Comparison of ENCODE assay signal across 9 cellular contexts in genomic region chr17:39208893-39209292, GRCh38. TPM values are rescaled to one million over a fixed set of nuclear protein-coding genes. Genes with fewer than 3 reads are reported as not detected.
A peak's percentile ranks its signal among the peaks of the same experiment; 100 is the strongest.
DNase-seq lines count a peak whose midpoint lies in the region; ATAC-seq, FAIRE-seq and TF ChIP-seq lines count a peak whose summit lies in the region.
"Had no signal": no experiment of that assay in that cellular context is flagged by ENCODE, and none has a peak within 500 bp of the region (broad histone marks: within the 10 kb centered on the region; RNA-seq: fewer than 3 reads in every experiment).

No MANE protein-coding gene starts in this region.

- H3K27me3 ChIP-seq in Karpas-422 (ENCODE audit: low read length) (no peaks in the 10 kb centered on the region), GM12878 (replicated peaks in 1 of 2; ENCODE audit: control insufficient read depth in 2 of 2, insufficient read depth in 2 of 2, low read length in 1 of 2) (peaks cover 2 to 3% of the 10 kb centered on the region in 2 experiments; a peak in 1 of 4 replicates), skeletal muscle satellite cell (ENCODE audit: control insufficient read depth, insufficient read depth, low read length) (no peaks in the 10 kb centered on the region)

- TF ChIP-seq POLR2A in GM12878 (IDR thresholded peaks at IDR 0.05; ENCODE audit: low read depth, low read length): 0 out of 2 replicates have a peak, but pooled peaks have one; percentile 22

- H3K9me3 ChIP-seq in Karpas-422 (ENCODE audit: low read length) (no peaks in the 10 kb centered on the region), GM12878 (replicated peaks; ENCODE audit: control insufficient read depth, insufficient read depth, low read length) (no peaks in the 10 kb centered on the region), skeletal muscle satellite cell (replicated peaks; ENCODE audit: low read length) (no peaks in the 10 kb centered on the region)
- H3K9me3 ChIP-seq: neutrophil had no signal

- peak overlapping the region; percentile 76 for H3K4me2 ChIP-seq in Karpas-422 (ENCODE audit: low read depth, low read length, poor library complexity, severe bottlenecking)
- peak overlapping the region; percentile 85 for H3K4me2 ChIP-seq in GM12878 (ENCODE audit: control insufficient read depth, insufficient read depth)
- H3K4me2 ChIP-seq in skeletal muscle satellite cell (ENCODE audit: low read length): peak overlapping the region; percentile 84

- H3K9me2 ChIP-seq in Karpas-422 (replicated peaks; ENCODE audit: insufficient read depth, low read length): no peaks in the 10 kb centered on the region

- no peaks in the 10 kb centered on the region for H3K27me3 Mint-ChIP-seq in natural killer cell treated with Interleukin-12 subunit alpha and Interleukin-12 subunit beta and Interleukin-15 and Interleukin-18, amount 100 ng/mL, for 72 hours
- peaks cover 0 to 15% of the 10 kb centered on the region in 2 donors for H3K27me3 Mint-ChIP-seq in natural killer cell (ENCODE audit: low read depth in 2 of 2)

- H3K9ac ChIP-seq in Karpas-422 (ENCODE audit: low read length) (peak overlapping the region; percentile 66), GM12878 (ENCODE audit: control insufficient read depth, insufficient read depth, low read length) (no peak overlapping the region), skeletal muscle satellite cell (ENCODE audit: low read depth, low read length) (peak overlapping the region; percentile 4)

- H3K4me1 ChIP-seq in Karpas-422 (ENCODE audit: low read length): peaks cover 38% of the 10 kb centered on the region
- H3K4me1 ChIP-seq in GM12878 (ENCODE audit: control insufficient read depth, insufficient read depth, low read length): peaks cover 27% of the 10 kb centered on the region
- H3K4me1 ChIP-seq in skeletal muscle satellite cell (ENCODE audit: control insufficient read depth, insufficient read depth, low read length): peaks cover 40% of the 10 kb centered on the region

- peaks cover 11% of the 10 kb centered on the region for H3K36me3 Mint-ChIP-seq in natural killer cell treated with Interleukin-12 subunit alpha and Interleukin-12 subunit beta and Interleukin-15 and Interleukin-18, amount 100 ng/mL, for 72 hours
- no peaks in the 10 kb centered on the region for H3K36me3 Mint-ChIP-seq in natural killer cell

- DNase-seq in natural killer cell treated with Interleukin-12 subunit alpha and Interleukin-12 subunit beta and Interleukin-15 and Interleukin-18, amount 100 ng/mL, for 72 hours (ENCODE audit: low spot score): no peak
- DNase-seq in natural killer cell: no peak
- DNase-seq in Karpas-422: peak; percentile 97
- DNase-seq in GM12878 (ENCODE audit: low read depth, low spot score): no peak
- no peak for DNase-seq in glomerular visceral epithelial cell (ENCODE audit: extremely low spot score)
- DNase-seq in GM19240 (ENCODE audit: insufficient read length, low spot score): no peak

- RAD21 ChIA-PET in GM12878 (lab: Charles Lee; ENCODE audit: unreplicated experiment): interaction anchor here (0.7 to 6.1 kb wide), 8 partner anchors 9 to 339 kb away, joined by 3 to 160 read pairs (median 8); partner anchors contain the start of gene RPL19

- H3K36me3 ChIP-seq in Karpas-422 (ENCODE audit: insufficient read depth, low read length): peaks cover 11% of the 10 kb centered on the region; the same call in 1 of the 2 replicates
- H3K36me3 ChIP-seq in GM12878 (ENCODE audit: control insufficient read depth in 2 of 2, insufficient read depth in 2 of 2, low read length in 1 of 2): peaks cover 8% of the 10 kb centered on the region in 2 experiments; a peak in 3 of 4 replicates
- peaks cover 14% of the 10 kb centered on the region for H3K36me3 ChIP-seq in skeletal muscle satellite cell (ENCODE audit: insufficient read depth, low read length)

- intact Hi-C loops in natural killer cell (cut with micrococcal nuclease) (no loop called here), GM12878 (cut with micrococcal nuclease; ENCODE audit: unreplicated experiment) (no loop called here)

- TF ChIP-seq RAD21 in GM12878 (IDR thresholded peaks at IDR 0.05; ENCODE audit: insufficient read depth, low read depth, low read length): no peak

- in situ Hi-C loops in GM12878 (cut with MboI): loop anchor here (5.0 kb wide), 1 partner anchor 33 kb away; no protein-coding TSS in a partner anchor

- peak overlapping the region; percentile 69 for H3K4me3 ChIP-seq in Karpas-422 (ENCODE audit: low read length)
- H3K4me3 ChIP-seq in GM12878: no peak overlapping the region
- peak overlapping the region; percentile 63 for H3K4me3 ChIP-seq in skeletal muscle satellite cell (ENCODE audit: low read length)

- H3K4me3 Mint-ChIP-seq in natural killer cell treated with Interleukin-12 subunit alpha and Interleukin-12 subunit beta and Interleukin-15 and Interleukin-18, amount 100 ng/mL, for 72 hours: peak overlapping the region; percentile 20
- no peak overlapping the region for H3K4me3 Mint-ChIP-seq in natural killer cell

- no TSS peak for BruUV-seq in GM12878 (replicated peaks; lab: Mats Ljungman, UMichigan)

- peak overlapping the region; percentile 91 for H3K27ac ChIP-seq in Karpas-422 (ENCODE audit: low read length)
- peak overlapping the region; percentile 9; the same call in 1 of the 2 replicates for H3K27ac ChIP-seq in GM12878 (ENCODE audit: control insufficient read depth, insufficient read depth)
- H3K27ac ChIP-seq: neutrophil had no signal

- 1% methylated on average over 8 of the region's 8 CpGs for WGBS in GM12878 (ENCODE audit: insufficient coverage, insufficient replicate concordance, low lambda C conversion rate, missing lambda C conversion rate)

- SMC1A ChIA-PET in GM12878 (lab: Charles Lee; ENCODE audit: uncharacterized antibody, unreplicated experiment): interaction anchor here (0.6 to 5.0 kb wide), 9 partner anchors 10 to 226 kb away, joined by 3 to 76 read pairs (median 5); partner anchors contain the start of genes CACNB1 and RPL19

- H3K27ac Mint-ChIP-seq in natural killer cell treated with Interleukin-12 subunit alpha and Interleukin-12 subunit beta and Interleukin-15 and Interleukin-18, amount 100 ng/mL, for 72 hours: no peak overlapping the region
- H3K27ac Mint-ChIP-seq in natural killer cell: peak overlapping the region in 1 of 2 donors; percentile 86

- no peak for ATAC-seq in natural killer cell treated with Interleukin-12 subunit alpha and Interleukin-12 subunit beta and Interleukin-15 and Interleukin-18, amount 100 ng/mL, for 72 hours
- ATAC-seq in natural killer cell: no peak
- peak; percentile 79 for ATAC-seq in GM12878
- ATAC-seq in GM19324 (IDR thresholded peaks at IDR 0.05; ENCODE audit: low FRiP score, unreplicated experiment): no peak

- no peaks in the 10 kb centered on the region for H3K9me3 Mint-ChIP-seq in natural killer cell treated with Interleukin-12 subunit alpha and Interleukin-12 subunit beta and Interleukin-15 and Interleukin-18, amount 100 ng/mL, for 72 hours
- no peaks in the 10 kb centered on the region for H3K9me3 Mint-ChIP-seq in natural killer cell

- CTCF ChIA-PET in GM12878 (lab: Yijun Ruan, JAX): interaction anchor here (0.6 to 10.9 kb wide), 8 partner anchors 9 to 339 kb away, joined by 3 to 658 read pairs (median 8); partner anchors contain the start of gene RPL19

- POLR2A ChIA-PET in GM12878 (lab: Charles Lee): interaction anchor here (0.5 to 2.7 kb wide), 5 partner anchors 9 to 1759 kb away, joined by 3 to 11 read pairs (median 4); partner anchors contain the start of gene RPL19

- H2AFZ ChIP-seq in Karpas-422 (ENCODE audit: low read length): peak overlapping the region; percentile 86
- peak overlapping the region; percentile 76 for H2AFZ ChIP-seq in GM12878 (ENCODE audit: control insufficient read depth, low read depth, low read length)

- H4K20me1 ChIP-seq in Karpas-422 (ENCODE audit: insufficient read depth, low read depth, low read length): peaks cover 5% of the 10 kb centered on the region; the same call in 1 of the 2 replicates
- peaks cover 1% of the 10 kb centered on the region; the same call in 1 of the 2 replicates for H4K20me1 ChIP-seq in GM12878 (ENCODE audit: control insufficient read depth, insufficient read depth)

- peaks cover 0 to 2% of the 10 kb centered on the region in 2 donors for H3K4me1 Mint-ChIP-seq in natural killer cell treated with Interleukin-12 subunit alpha and Interleukin-12 subunit beta and Interleukin-15 and Interleukin-18, amount 100 ng/mL, for 72 hours (ENCODE audit: low read depth in 2 of 2)
- peaks cover 0 to 18% of the 10 kb centered on the region in 2 donors for H3K4me1 Mint-ChIP-seq in natural killer cell

- FAIRE-seq in GM12878 (lab: Jason Lieb, UNC): peak; percentile 96

- no peak for TF ChIP-seq CTCF in natural killer cell (IDR thresholded peaks at IDR 0.05)
- no peak for TF ChIP-seq CTCF in GM12878 (IDR thresholded peaks at IDR 0.05 in 2 of 3, conservative IDR thresholded peaks at IDR 0.05 in 1 of 3; ENCODE audit: control insufficient read depth in 2 of 3, extremely low read depth in 1 of 3, insufficient read depth in 1 of 3, low read depth in 3 of 3, low read length in 3 of 3)

- TF ChIP-seq EP300 in GM12878 (IDR thresholded peaks at IDR 0.05; ENCODE audit: borderline replicate concordance in 1 of 2, control insufficient read depth in 1 of 2, low read depth in 2 of 2, low read length in 2 of 2): no peak

- no peaks in the 10 kb centered on the region for H3K79me2 ChIP-seq in Karpas-422 (ENCODE audit: low read length)
- no peaks in the 10 kb centered on the region for H3K79me2 ChIP-seq in GM12878 (ENCODE audit: control insufficient read depth, insufficient read depth, low read length)

RNA-seq across cellular contexts. Expression of gene RPL19, which starts 8.8 kb away (rescaled TPM):
- 1,000 to 10,000 TPM; 1,326 to 1,683 TPM for total RNA-seq in natural killer cell treated with Interleukin-12 subunit alpha and Interleukin-12 subunit beta and Interleukin-15 and Interleukin-18, amount 100 ng/mL, for 72 hours
- total RNA-seq in natural killer cell (1,000 to 10,000 TPM; 1,182 to 1,484 (median 1,482) TPM), GM12878 (2014; rRNA removed) (3,345 and 3,660 TPM in 2 replicates), GM12878 (2014; rRNA removed; fragmentation: Illumina TruSeq; extraction: Trizol) (4,424 and 4,557 TPM in 2 replicates), GM12878 (2021) (2,884 and 2,984 TPM in 2 replicates)
- total RNA-seq in Karpas-422 (2014; rRNA removed; shearing (Covaris generic); ENCODE audit: low replicate concordance): 2,922 and 4,663 TPM in 2 replicates
- 258 and 286 TPM in 2 replicates for total RNA-seq in GM12878 (2013; cell fraction: nucleolus; rRNA removed)
- 2,420 TPM for polyA plus RNA-seq in GM12878 (2011; ENCODE audit: low read depth)
- polyA plus RNA-seq in GM12878 (2011; rRNA removed) (2,325 and 2,496 TPM in 2 replicates), GM12878 (2014; fragmentation: Illumina TruSeq; extraction: Trizol) (2,387 and 5,536 TPM in 2 replicates), GM12878 (2014; fragmentation: Nextera tagmentation; extraction: Ambion mirVana) (1,000 to 10,000 TPM; 4,826 to 5,082 TPM), GM12878 (2014; rRNA removed) (4,304 and 4,328 TPM in 2 replicates), GM12878 (2016; fragmentation: Nextera tagmentation; extraction: Ambion mirVana) (1,000 to 10,000 TPM; 1,862 to 1,965 TPM)
- polyA plus RNA-seq in GM12878 (2011; cell fraction: cytosol; rRNA removed): 3,209 and 3,744 TPM in 2 replicates
- 1,169 and 1,252 TPM in 2 replicates for polyA plus RNA-seq in GM12878 (2011; cell fraction: nucleus; rRNA removed)
- polyA plus RNA-seq in GM12878 (2012): 3,096 and 4,247 TPM in 2 replicates
- 917 and 1,360 TPM in 2 replicates for polyA minus RNA-seq in GM12878 (2011; rRNA and poly(A)+ RNA removed)
- polyA minus RNA-seq in GM12878 (2011; cell fraction: cytosol; rRNA and poly(A)+ RNA removed): 437 and 484 TPM in 2 replicates
- 126 and 168 TPM in 2 replicates for polyA minus RNA-seq in GM12878 (2011; cell fraction: nucleus; rRNA and poly(A)+ RNA removed)
- 2,094 and 2,393 TPM in 2 replicates for total RNA-seq in skeletal muscle satellite cell (2012; rRNA removed)

RNA-seq across cellular contexts. Expression of gene CACNB1, which starts 11.4 kb away (rescaled TPM):
- total RNA-seq in natural killer cell treated with Interleukin-12 subunit alpha and Interleukin-12 subunit beta and Interleukin-15 and Interleukin-18, amount 100 ng/mL, for 72 hours: 10 to 100 TPM; 18.8 to 49.9 TPM
- 10 to 100 TPM; 23.7 to 28.5 (median 28.1) TPM for total RNA-seq in natural killer cell
- total RNA-seq in Karpas-422 (2014; rRNA removed; shearing (Covaris generic); ENCODE audit: low replicate concordance): 9.1 and 13.6 TPM in 2 replicates
- total RNA-seq in GM12878 (2013; cell fraction: nucleolus; rRNA removed): 33.2 and 35.6 TPM in 2 replicates
- 6.2 and 8.7 TPM in 2 replicates for total RNA-seq in GM12878 (2014; rRNA removed)
- total RNA-seq in GM12878 (2014; rRNA removed; fragmentation: Illumina TruSeq; extraction: Trizol): 2.3 and 4.3 TPM in 2 replicates
- 10.1 and 15.6 TPM in 2 replicates for total RNA-seq in GM12878 (2021)
- 9.6 TPM for polyA plus RNA-seq in GM12878 (2011; ENCODE audit: low read depth)
- 3.6 and 8.0 TPM in 2 replicates for polyA plus RNA-seq in GM12878 (2011; rRNA removed)
- 6.3 and 7.0 TPM in 2 replicates for polyA plus RNA-seq in GM12878 (2011; cell fraction: cytosol; rRNA removed)
- polyA plus RNA-seq in GM12878 (2011; cell fraction: nucleus; rRNA removed): 38.2 and 38.3 TPM in 2 replicates
- polyA plus RNA-seq in GM12878 (2012): 4.2 and 4.6 TPM in 2 replicates
- 3.8 and 6.3 TPM in 2 replicates for polyA plus RNA-seq in GM12878 (2014; fragmentation: Illumina TruSeq; extraction: Trizol)
- polyA plus RNA-seq in GM12878 (2014; fragmentation: Nextera tagmentation; extraction: Ambion mirVana): under 1 TPM; 0.06 to 0.18 TPM
- polyA plus RNA-seq in GM12878 (2014; rRNA removed): 12.6 and 14.1 TPM in 2 replicates
- 1 to 10 TPM; 4.7 to 6.5 TPM for polyA plus RNA-seq in GM12878 (2016; fragmentation: Nextera tagmentation; extraction: Ambion mirVana)
- 33.6 TPM in 2 replicates for polyA minus RNA-seq in GM12878 (2011; rRNA and poly(A)+ RNA removed)
- 4.1 and 4.9 TPM in 2 replicates for polyA minus RNA-seq in GM12878 (2011; cell fraction: cytosol; rRNA and poly(A)+ RNA removed)
- 19.9 and 28.1 TPM in 2 replicates for polyA minus RNA-seq in GM12878 (2011; cell fraction: nucleus; rRNA and poly(A)+ RNA removed)
- 4.6 and 5.9 TPM in 2 replicates for total RNA-seq in skeletal muscle satellite cell (2012; rRNA removed)

RNA-seq across cellular contexts. Expression of gene STAC2, which starts 16.9 kb away (rescaled TPM):
- total RNA-seq in natural killer cell treated with Interleukin-12 subunit alpha and Interleukin-12 subunit beta and Interleukin-15 and Interleukin-18, amount 100 ng/mL, for 72 hours: under 1 TPM in 1 of 2 donors, not detected in 1; 0.12 TPM
- not detected for total RNA-seq in natural killer cell
- total RNA-seq in Karpas-422 (2014; rRNA removed; shearing (Covaris generic); ENCODE audit: low replicate concordance): not detected in 2 replicates
- not detected in 2 replicates for total RNA-seq in GM12878 (2013; cell fraction: nucleolus; rRNA removed)
- total RNA-seq in GM12878 (2014; rRNA removed): not detected in 2 replicates
- total RNA-seq in GM12878 (2014; rRNA removed; fragmentation: Illumina TruSeq; extraction: Trizol): 0.04 TPM in 1 of 2 replicates, not detected in the other
- not detected in 2 replicates for total RNA-seq in GM12878 (2021)
- not detected for polyA plus RNA-seq in GM12878 (2011; ENCODE audit: low read depth)
- polyA plus RNA-seq in GM12878 (2011; rRNA removed): not detected in 2 replicates
- not detected in 2 replicates for polyA plus RNA-seq in GM12878 (2011; cell fraction: cytosol; rRNA removed)
- polyA plus RNA-seq in GM12878 (2011; cell fraction: nucleus; rRNA removed): not detected in 2 replicates
- polyA plus RNA-seq in GM12878 (2012): 0.04 TPM in 1 of 2 replicates, not detected in the other
- not detected in 2 replicates for polyA plus RNA-seq in GM12878 (2014; fragmentation: Illumina TruSeq; extraction: Trizol)
- not detected for polyA plus RNA-seq in GM12878 (2014; fragmentation: Nextera tagmentation; extraction: Ambion mirVana)
- polyA plus RNA-seq in GM12878 (2014; rRNA removed): not detected in 2 replicates
- polyA plus RNA-seq in GM12878 (2016; fragmentation: Nextera tagmentation; extraction: Ambion mirVana): not detected
- not detected in 2 replicates for polyA minus RNA-seq in GM12878 (2011; rRNA and poly(A)+ RNA removed)
- polyA minus RNA-seq in GM12878 (2011; cell fraction: cytosol; rRNA and poly(A)+ RNA removed): not detected in 2 replicates
- not detected in 2 replicates for polyA minus RNA-seq in GM12878 (2011; cell fraction: nucleus; rRNA and poly(A)+ RNA removed)
- under 0.01 TPM in 2 replicates for total RNA-seq in skeletal muscle satellite cell (2012; rRNA removed)

RNA-seq across cellular contexts. Expression of gene ARL5C, which starts 42.9 kb away (rescaled TPM):
- not detected for total RNA-seq in natural killer cell treated with Interleukin-12 subunit alpha and Interleukin-12 subunit beta and Interleukin-15 and Interleukin-18, amount 100 ng/mL, for 72 hours
- under 1 TPM in 1 of 3 donors, not detected in 2; 0.33 TPM for total RNA-seq in natural killer cell
- not detected in 2 replicates for total RNA-seq in Karpas-422 (2014; rRNA removed; shearing (Covaris generic); ENCODE audit: low replicate concordance)
- total RNA-seq in GM12878 (2013; cell fraction: nucleolus; rRNA removed): not detected in 2 replicates
- total RNA-seq in GM12878 (2014; rRNA removed): not detected in 2 replicates
- not detected in 2 replicates for total RNA-seq in GM12878 (2014; rRNA removed; fragmentation: Illumina TruSeq; extraction: Trizol)
- not detected in 2 replicates for total RNA-seq in GM12878 (2021)
- polyA plus RNA-seq in GM12878 (2011; ENCODE audit: low read depth): not detected
- not detected in 2 replicates for polyA plus RNA-seq in GM12878 (2011; rRNA removed)
- polyA plus RNA-seq in GM12878 (2011; cell fraction: cytosol; rRNA removed): not detected in 2 replicates
- 0.29 TPM in 1 of 2 replicates, not detected in the other for polyA plus RNA-seq in GM12878 (2011; cell fraction: nucleus; rRNA removed)
- 0.04 TPM in 1 of 2 replicates, not detected in the other for polyA plus RNA-seq in GM12878 (2012)
- polyA plus RNA-seq in GM12878 (2014; fragmentation: Illumina TruSeq; extraction: Trizol): not detected in 2 replicates
- polyA plus RNA-seq in GM12878 (2014; fragmentation: Nextera tagmentation; extraction: Ambion mirVana): not detected
- not detected in 2 replicates for polyA plus RNA-seq in GM12878 (2014; rRNA removed)
- polyA plus RNA-seq in GM12878 (2016; fragmentation: Nextera tagmentation; extraction: Ambion mirVana): not detected
- not detected in 2 replicates for polyA minus RNA-seq in GM12878 (2011; rRNA and poly(A)+ RNA removed)
- not detected in 2 replicates for polyA minus RNA-seq in GM12878 (2011; cell fraction: cytosol; rRNA and poly(A)+ RNA removed)
- not detected in 2 replicates for polyA minus RNA-seq in GM12878 (2011; cell fraction: nucleus; rRNA and poly(A)+ RNA removed)
- total RNA-seq in skeletal muscle satellite cell (2012; rRNA removed): not detected in 2 replicates

RNA-seq across cellular contexts. Expression of gene PLXDC1, which starts 57.5 kb away (rescaled TPM):
- under 1 TPM in 1 of 2 donors, not detected in 1; 0.43 TPM for total RNA-seq in natural killer cell treated with Interleukin-12 subunit alpha and Interleukin-12 subunit beta and Interleukin-15 and Interleukin-18, amount 100 ng/mL, for 72 hours
- total RNA-seq in natural killer cell (10 to 100 TPM in 2 of 3 donors, 1 to 10 TPM in 1; 5.7 to 53.6 (median 15.9) TPM), GM12878 (2014; rRNA removed) (not detected in 2 replicates), GM12878 (2014; rRNA removed; fragmentation: Illumina TruSeq; extraction: Trizol) (not detected in 2 replicates), GM12878 (2021) (not detected in 2 replicates)
- not detected in 2 replicates for total RNA-seq in Karpas-422 (2014; rRNA removed; shearing (Covaris generic); ENCODE audit: low replicate concordance)
- total RNA-seq in GM12878 (2013; cell fraction: nucleolus; rRNA removed): 1.2 and 1.8 TPM in 2 replicates
- not detected for polyA plus RNA-seq in GM12878 (2011; ENCODE audit: low read depth)
- polyA plus RNA-seq in GM12878 (2011; rRNA removed) (0.16 and 0.22 TPM in 2 replicates), GM12878 (2014; fragmentation: Illumina TruSeq; extraction: Trizol) (0.03 TPM in 1 of 2 replicates, not detected in the other), GM12878 (2014; fragmentation: Nextera tagmentation; extraction: Ambion mirVana) (not detected), GM12878 (2014; rRNA removed) (not detected in 2 replicates), GM12878 (2016; fragmentation: Nextera tagmentation; extraction: Ambion mirVana) (under 1 TPM in 1 of 2 experiments, not detected in 1; 0.30 TPM)
- 0.04 and 0.23 TPM in 2 replicates for polyA plus RNA-seq in GM12878 (2011; cell fraction: cytosol; rRNA removed)
- polyA plus RNA-seq in GM12878 (2011; cell fraction: nucleus; rRNA removed): 0.45 and 0.63 TPM in 2 replicates
- 0.22 and 0.28 TPM in 2 replicates for polyA plus RNA-seq in GM12878 (2012)
- not detected in 2 replicates for polyA minus RNA-seq in GM12878 (2011; rRNA and poly(A)+ RNA removed)
- not detected in 2 replicates for polyA minus RNA-seq in GM12878 (2011; cell fraction: cytosol; rRNA and poly(A)+ RNA removed)
- not detected in 2 replicates for polyA minus RNA-seq in GM12878 (2011; cell fraction: nucleus; rRNA and poly(A)+ RNA removed)
- 0.22 and 0.25 TPM in 2 replicates for total RNA-seq in skeletal muscle satellite cell (2012; rRNA removed)
